23 cellular contexts compared by ENCODE assay signal in genomic region chr4:81410695-81411094, GRCh38.
"Had no signal": no experiment of that assay in that cellular context is flagged by ENCODE, and none has a peak within 500 bp of the region (broad histone marks: within the 10 kb centered on the region; RNA-seq: fewer than 3 reads in every experiment).

No MANE protein-coding gene starts in this region.

- H3K27me3 ChIP-seq: foreskin keratinocyte, heart left ventricle, neural progenitor cell, tibial nerve had no signal

- H3K27ac ChIP-seq: foreskin keratinocyte, heart left ventricle, neural progenitor cell, parathyroid adenoma, tibial nerve had no signal

- ATAC-seq: activated CD8-positive, alpha-beta memory T cell treated with anti-CD3 and anti-CD28 coated beads, Interleukin-2, amount 10 ng/mL, durations not matched to agents 7 days and 5 days; activated CD8-positive, alpha-beta T cell treated with anti-CD3 and anti-CD28 coated beads, Interleukin-2, amount 10 ng/mL, durations not matched to agents 7 days and 5 days; esophagus mucosa; foreskin keratinocyte; heart left ventricle; left colon; right cardiac atrium; WTC11 had no signal

- H3K9me3 ChIP-seq: heart left ventricle, tibial nerve had no signal

- H3K36me3 ChIP-seq: heart left ventricle, neural progenitor cell, tibial nerve had no signal

- H3K4me3 ChIP-seq: heart left ventricle, neural progenitor cell, tibial nerve had no signal

- DNase-seq: activated CD8-positive, alpha-beta memory T cell treated with anti-CD3 and anti-CD28 coated beads, Interleukin-2, amount 10 ng/mL, durations not matched to agents 7 days and 5 days; activated CD8-positive, alpha-beta T cell treated with anti-CD3 and anti-CD28 coated beads, Interleukin-2, amount 10 ng/mL, durations not matched to agents 7 days and 5 days; activated T-cell treated with anti-CD3 and anti-CD28 coated beads, Interleukin-2, amount 50 U/mL, for 48 hours; anterior cingulate cortex; endodermal cell; foreskin keratinocyte; heart left ventricle; hypothalamus; immature natural killer cell; kidney; left colon; naive thymus-derived CD8-positive, alpha-beta T cell; occipital lobe; right cardiac atrium; stimulated activated CD4-positive, alpha-beta T cell treated with anti-CD3 and anti-CD28 coated beads, Interleukin-15, amount 100 ng/mL, for 24 hours; stimulated activated CD4-positive, alpha-beta T cell treated with anti-CD3 and anti-CD28 coated beads, Interleukin-2, amount 100 ng/mL, for 24 hours; stimulated activated naive CD4-positive, alpha-beta T cell; T-helper 1 cell had no signal
